Comparison of ENCODE assay signal across 1 cellular context in genomic region chr7:96221888-96222287, GRCh38.
TF ChIP-seq lines count a peak whose summit lies in the region.

No MANE protein-coding gene starts in this region.

TF ChIP-seq in K562, 482 proteins besides CTCF, POLR2A, EP300 and RAD21 (continued from another document):
- TF ChIP-seq ZNF592 (IDR thresholded peaks at IDR 0.05) (no peak), ZNF668 (CRISPR knock-in tag; IDR thresholded peaks at IDR 0.05) (no peak), MXD1 (CRISPR knock-in tag; IDR thresholded peaks at IDR 0.05; ENCODE audit: borderline replicate concordance, poor library complexity, severe bottlenecking) (no peak), SRSF3 (IDR thresholded peaks at IDR 0.05; ENCODE audit: insufficient read depth, low read length) (no peak)
